ENCODE assay signal across 9 cellular contexts in the genomic region with DNA sequence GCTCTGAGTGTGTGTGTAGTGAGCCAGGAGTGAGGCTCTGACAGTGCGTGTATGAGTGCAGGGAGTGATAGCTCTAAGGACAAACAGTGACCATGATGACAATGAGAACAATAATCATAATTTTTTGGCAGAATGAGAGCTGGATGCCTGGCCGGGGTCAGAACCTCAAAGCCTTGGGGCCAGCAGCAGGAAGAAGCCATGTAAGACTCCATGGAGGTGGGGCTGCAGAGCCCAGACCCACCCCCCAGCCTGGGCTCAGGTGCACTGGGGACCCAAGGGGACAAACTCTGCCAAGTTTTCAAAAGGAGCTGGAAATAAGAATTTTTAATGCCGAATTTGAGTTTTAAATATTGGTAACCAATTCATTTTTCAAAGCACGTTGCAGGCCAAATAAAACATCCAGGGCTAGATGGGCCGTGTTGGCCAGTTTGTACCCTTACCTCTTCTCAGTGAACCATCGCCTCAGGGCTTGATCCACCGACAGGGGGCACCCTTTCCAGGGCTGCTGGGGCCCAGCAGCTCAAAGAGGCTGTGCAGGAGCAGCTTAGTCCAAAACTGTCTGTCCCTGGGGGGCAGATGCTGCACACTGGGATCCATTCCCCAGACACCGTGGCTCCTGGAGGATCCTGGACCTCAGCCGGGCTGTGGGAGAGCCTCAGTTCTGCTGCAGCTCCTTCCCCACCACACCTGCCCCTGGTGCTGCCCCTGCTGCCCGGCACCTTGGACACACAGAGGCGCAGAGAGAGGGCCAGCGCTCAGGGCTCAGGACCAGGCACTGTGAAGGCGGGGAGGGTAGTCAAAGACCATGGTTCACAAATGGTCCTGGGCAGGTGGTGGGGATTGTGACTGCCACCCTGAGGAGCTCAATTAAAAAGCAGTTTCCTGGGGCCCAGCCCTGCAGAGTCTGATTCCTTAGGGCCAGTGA.
A peak's percentile ranks its signal among the peaks of the same experiment; 100 is the strongest.
DNase-seq lines count a peak whose midpoint lies in the region; TF ChIP-seq lines count a peak whose summit lies in the region.
"Had no signal": no experiment of that assay in that cellular context is flagged by ENCODE, and none has a peak within 500 bp of the region (broad histone marks: within the 10 kb centered on the region; RNA-seq: fewer than 3 reads in every experiment).

No MANE protein-coding gene starts in this region.

- 67% methylated on average over 13 of the region's 13 CpGs for WGBS in hepatocyte (ENCODE audit: low lambda C conversion rate, missing lambda C conversion rate)

- DNase-seq in AG09319 (ENCODE audit: extremely low read depth, low read depth) (no peak), GM10266 (ENCODE audit: extremely low spot score) (peak; percentile 33), SK-MEL-5 (ENCODE audit: low read depth, low spot score) (peak; percentile 59), iPS-NIHi7 (ENCODE audit: extremely low spot score) (peak; percentile 70), NCI-H510A (lab: John Stamatoyannopoulos, UW) (no peak), hepatocyte (ENCODE audit: low spot score) (no peak), NCI-H510A treated with DMSO at 0.1 percent for 48 hours (lab: John Stamatoyannopoulos, UW) (no peak)
- DNase-seq in stimulated activated naive CD4-positive, alpha-beta T cell (lab: John Stamatoyannopoulos, UW) = no peak
- DNase-seq: NCI-H1417 had no signal

- peaks cover 7% of the 10 kb centered on the region for H3K27me3 ChIP-seq in hepatocyte

- no peaks in the 10 kb centered on the region for H3K36me3 ChIP-seq in hepatocyte (replicated peaks; ENCODE audit: insufficient read depth, low read depth)

- TF ChIP-seq CTCF in AG09319 (IDR thresholded peaks at IDR 0.05; ENCODE audit: low read depth, low read length) (peak; percentile 26), GM10266 (IDR thresholded peaks at IDR 0.05; ENCODE audit: control insufficient read depth, insufficient read depth, low read depth, missing control alignments) (peak; percentile 27), hepatocyte (IDR thresholded peaks at IDR 0.05; ENCODE audit: poor library complexity) (no peak)

- H3K4me1 ChIP-seq in hepatocyte (ENCODE audit: insufficient read depth) = no peaks in the 10 kb centered on the region

- H3K27ac ChIP-seq in hepatocyte = no peak overlapping the region

- no peaks in the 10 kb centered on the region for H3K79me2 ChIP-seq in hepatocyte

- in situ Hi-C loops in SK-MEL-5 (cut with HindIII; ENCODE audit: low pct_unique_long_range_greater_than_20kb, low sequenced_read_pairs) = no loop called here

- H3K4me2 ChIP-seq in hepatocyte = no peak overlapping the region

- no peaks in the 10 kb centered on the region for H3K9me2 ChIP-seq in hepatocyte (replicated peaks; ENCODE audit: insufficient read depth)

- H4K20me1 ChIP-seq in hepatocyte (ENCODE audit: insufficient read depth, poor library complexity, severe bottlenecking) = no peaks in the 10 kb centered on the region

- no peak overlapping the region for H3K4me3 ChIP-seq in hepatocyte

- H2AFZ ChIP-seq in hepatocyte = no peak overlapping the region

- no peaks in the 10 kb centered on the region for H3K9me3 ChIP-seq in hepatocyte (ENCODE audit: low read depth)

Comparison
In these comparisons a context has a peak if more than half of its experiments do, and no peak if none do; other contexts are left out.
1. DNase-seq: peak in GM10266 (single experiment), SK-MEL-5 (single experiment) and iPS-NIHi7 (single experiment); none in AG09319 (single experiment), NCI-H510A (single experiment), hepatocyte (single experiment), stimulated activated naive CD4-positive, alpha-beta T cell (0 of 6) and NCI-H510A treated with DMSO at 0.1 percent for 48 hours (single experiment).